ENCODE assay signal across 1 cellular context in the genomic region with DNA sequence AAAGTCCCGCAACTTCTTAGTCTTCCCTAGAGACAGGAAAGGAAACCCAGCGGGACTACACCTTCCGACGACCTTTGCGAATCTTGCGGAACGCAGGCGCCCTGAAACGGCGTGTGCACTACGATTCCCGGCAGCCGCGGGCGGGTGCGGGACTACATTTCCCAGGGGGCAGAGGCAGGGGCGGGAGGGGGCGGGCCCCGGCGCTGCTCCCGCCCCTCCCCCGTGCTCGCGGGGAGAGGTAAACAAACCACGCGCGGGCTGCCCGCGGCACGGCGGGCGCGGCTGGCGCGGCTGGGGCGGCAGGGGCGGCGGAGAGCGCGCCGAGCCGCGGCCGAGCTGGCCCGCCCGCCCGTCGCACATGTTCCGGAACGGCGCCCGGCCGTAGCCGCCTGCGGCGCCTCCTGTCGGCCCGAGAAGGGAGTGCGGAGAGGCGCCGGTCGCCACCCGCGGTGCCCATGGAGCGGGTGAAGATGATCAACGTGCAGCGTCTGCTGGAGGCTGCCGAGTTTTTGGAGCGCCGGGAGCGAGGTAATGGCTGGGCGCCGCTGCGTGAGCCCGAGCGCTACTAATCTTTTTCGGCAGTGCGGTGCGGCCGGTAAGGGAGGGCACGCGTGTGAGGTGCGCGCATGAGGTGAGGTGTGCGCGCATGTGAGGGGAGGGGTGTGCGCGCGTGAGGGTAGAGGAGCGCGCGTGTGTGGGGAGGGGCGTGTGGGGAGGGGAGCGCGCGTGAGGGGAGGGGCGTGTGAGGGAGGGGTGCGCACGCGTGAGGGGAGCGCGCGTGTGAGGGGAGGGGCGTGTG.
TF ChIP-seq lines count a peak whose summit lies in the region.

No MANE protein-coding gene starts in this region.

TF ChIP-seq in HepG2, 621 proteins besides CTCF, POLR2A, EP300 and RAD21 (continued from another document and continues in another):
- TF ChIP-seq BRF2 (CRISPR knock-in tag; IDR thresholded peaks at IDR 0.05) (no peak), ZFP36L2 (CRISPR knock-in tag; IDR thresholded peaks at IDR 0.05) (no peak), ESRRA (CRISPR knock-in tag; IDR thresholded peaks at IDR 0.05; ENCODE audit: low read depth) (no peak), TAF15 (IDR thresholded peaks at IDR 0.05; ENCODE audit: low read depth, low read length, poor library complexity, severe bottlenecking) (no peak), CBX1 (IDR thresholded peaks at IDR 0.05; ENCODE audit: low read depth) (no peak), ELF3 (CRISPR knock-in tag; IDR thresholded peaks at IDR 0.05) (peak; percentile 6; the same call in 1 of the 2 replicates), ZNF780A (CRISPR knock-in tag; IDR thresholded peaks at IDR 0.05) (no peak), SAFB2 (CRISPR knock-in tag; IDR thresholded peaks at IDR 0.05; ENCODE audit: borderline replicate concordance, low read depth) (no peak), HHEX (CRISPR knock-in tag; IDR thresholded peaks at IDR 0.05) (no peak), HMG20B (CRISPR knock-in tag; conservative IDR thresholded peaks at IDR 0.05) (no peak), E2F1 (CRISPR knock-in tag; IDR thresholded peaks at IDR 0.05) (no peak), GABPA (IDR thresholded peaks at IDR 0.05; ENCODE audit: low read depth, low read length) (peak; percentile 41; the same call in 1 of the 2 replicates), GABPA (CRISPR knock-in tag; IDR thresholded peaks at IDR 0.05; ENCODE audit: low read depth) (peak; percentile 74), ZNF619 (CRISPR knock-in tag; IDR thresholded peaks at IDR 0.05) (no peak), ZNF317 (CRISPR knock-in tag; IDR thresholded peaks at IDR 0.05) (no peak), HNRNPUL1 (IDR thresholded peaks at IDR 0.05; ENCODE audit: low read depth, low read length) (no peak), SCMH1 (CRISPR knock-in tag; IDR thresholded peaks at IDR 0.05; ENCODE audit: borderline replicate concordance) (no peak), ONECUT2 (CRISPR knock-in tag; IDR thresholded peaks at IDR 0.05) (no peak), ZNF816 (CRISPR knock-in tag; IDR thresholded peaks at IDR 0.05; ENCODE audit: borderline replicate concordance) (no peak), SMAD1 (CRISPR knock-in tag; IDR thresholded peaks at IDR 0.05; ENCODE audit: borderline replicate concordance, low read depth) (no peak), ZNF260 (CRISPR knock-in tag; IDR thresholded peaks at IDR 0.05; ENCODE audit: borderline replicate concordance, low read depth) (no peak), ZNF766 (CRISPR knock-in tag; IDR thresholded peaks at IDR 0.05; ENCODE audit: borderline replicate concordance) (no peak), ARNT (IDR thresholded peaks at IDR 0.05) (no peak), ATAD3A (CRISPR knock-in tag; IDR thresholded peaks at IDR 0.05) (no peak), ZMYM3 (CRISPR knock-in tag; IDR thresholded peaks at IDR 0.05) (no peak), HOXD1 (CRISPR knock-in tag; IDR thresholded peaks at IDR 0.05) (no peak), FOXA3 (CRISPR knock-in tag; IDR thresholded peaks at IDR 0.05) (no peak), KDM6A (CRISPR knock-in tag; IDR thresholded peaks at IDR 0.05; ENCODE audit: low read depth) (no peak), ZNF776 (CRISPR knock-in tag; IDR thresholded peaks at IDR 0.05) (no peak), ZNF784 (CRISPR knock-in tag; IDR thresholded peaks at IDR 0.05; ENCODE audit: borderline replicate concordance) (no peak), ZNF33A (CRISPR knock-in tag; IDR thresholded peaks at IDR 0.05; ENCODE audit: borderline replicate concordance) (no peak), ZNF589 (CRISPR knock-in tag; conservative IDR thresholded peaks at IDR 0.05) (no peak), ZNF772 (CRISPR knock-in tag; IDR thresholded peaks at IDR 0.05) (no peak), ZSCAN30 (CRISPR knock-in tag; IDR thresholded peaks at IDR 0.05) (no peak), ZNF496 (CRISPR knock-in tag; IDR thresholded peaks at IDR 0.05; ENCODE audit: insufficient replicate concordance) (no peak), SP140L (CRISPR knock-in tag; IDR thresholded peaks at IDR 0.05; ENCODE audit: borderline replicate concordance) (no peak), KMT2A (CRISPR knock-in tag; IDR thresholded peaks at IDR 0.05) (no peak), IRX3 (CRISPR knock-in tag; IDR thresholded peaks at IDR 0.05; ENCODE audit: borderline replicate concordance, low read depth) (no peak), SP5 (CRISPR knock-in tag; IDR thresholded peaks at IDR 0.05; ENCODE audit: borderline replicate concordance, low read depth) (no peak), ZNF383 (CRISPR knock-in tag; IDR thresholded peaks at IDR 0.05; ENCODE audit: borderline replicate concordance) (0 out of 2 replicates have a peak, but pooled peaks have one; percentile 58), ASH2L (IDR thresholded peaks at IDR 0.05; ENCODE audit: insufficient read length, low read depth, low read length) (peak; percentile 76), ZEB1 (IDR thresholded peaks at IDR 0.05; ENCODE audit: insufficient replicate concordance, low read depth) (no peak), SMYD3 (CRISPR knock-in tag; IDR thresholded peaks at IDR 0.05) (no peak), ZMAT5 (CRISPR knock-in tag; IDR thresholded peaks at IDR 0.05; ENCODE audit: borderline replicate concordance, low read depth) (no peak), TOPORS (CRISPR knock-in tag; IDR thresholded peaks at IDR 0.05) (no peak), THAP9 (CRISPR knock-in tag; IDR thresholded peaks at IDR 0.05; ENCODE audit: borderline replicate concordance) (no peak)
- TF ChIP-seq, protein P1, sequence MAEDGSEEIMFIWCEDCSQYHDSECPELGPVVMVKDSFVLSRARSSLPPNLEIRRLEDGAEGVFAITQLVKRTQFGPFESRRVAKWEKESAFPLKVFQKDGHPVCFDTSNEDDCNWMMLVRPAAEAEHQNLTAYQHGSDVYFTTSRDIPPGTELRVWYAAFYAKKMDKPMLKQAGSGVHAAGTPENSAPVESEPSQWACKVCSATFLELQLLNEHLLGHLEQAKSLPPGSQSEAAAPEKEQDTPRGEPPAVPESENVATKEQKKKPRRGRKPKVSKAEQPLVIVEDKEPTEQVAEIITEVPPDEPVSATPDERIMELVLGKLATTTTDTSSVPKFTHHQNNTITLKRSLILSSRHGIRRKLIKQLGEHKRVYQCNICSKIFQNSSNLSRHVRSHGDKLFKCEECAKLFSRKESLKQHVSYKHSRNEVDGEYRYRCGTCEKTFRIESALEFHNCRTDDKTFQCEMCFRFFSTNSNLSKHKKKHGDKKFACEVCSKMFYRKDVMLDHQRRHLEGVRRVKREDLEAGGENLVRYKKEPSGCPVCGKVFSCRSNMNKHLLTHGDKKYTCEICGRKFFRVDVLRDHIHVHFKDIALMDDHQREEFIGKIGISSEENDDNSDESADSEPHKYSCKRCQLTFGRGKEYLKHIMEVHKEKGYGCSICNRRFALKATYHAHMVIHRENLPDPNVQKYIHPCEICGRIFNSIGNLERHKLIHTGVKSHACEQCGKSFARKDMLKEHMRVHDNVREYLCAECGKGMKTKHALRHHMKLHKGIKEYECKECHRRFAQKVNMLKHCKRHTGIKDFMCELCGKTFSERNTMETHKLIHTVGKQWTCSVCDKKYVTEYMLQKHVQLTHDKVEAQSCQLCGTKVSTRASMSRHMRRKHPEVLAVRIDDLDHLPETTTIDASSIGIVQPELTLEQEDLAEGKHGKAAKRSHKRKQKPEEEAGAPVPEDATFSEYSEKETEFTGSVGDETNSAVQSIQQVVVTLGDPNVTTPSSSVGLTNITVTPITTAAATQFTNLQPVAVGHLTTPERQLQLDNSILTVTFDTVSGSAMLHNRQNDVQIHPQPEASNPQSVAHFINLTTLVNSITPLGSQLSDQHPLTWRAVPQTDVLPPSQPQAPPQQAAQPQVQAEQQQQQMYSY (CRISPR knock-in tag; IDR thresholded peaks at IDR 0.05) = peak; percentile 11; the same call in 1 of the 2 replicates
- TF ChIP-seq, protein P2, sequence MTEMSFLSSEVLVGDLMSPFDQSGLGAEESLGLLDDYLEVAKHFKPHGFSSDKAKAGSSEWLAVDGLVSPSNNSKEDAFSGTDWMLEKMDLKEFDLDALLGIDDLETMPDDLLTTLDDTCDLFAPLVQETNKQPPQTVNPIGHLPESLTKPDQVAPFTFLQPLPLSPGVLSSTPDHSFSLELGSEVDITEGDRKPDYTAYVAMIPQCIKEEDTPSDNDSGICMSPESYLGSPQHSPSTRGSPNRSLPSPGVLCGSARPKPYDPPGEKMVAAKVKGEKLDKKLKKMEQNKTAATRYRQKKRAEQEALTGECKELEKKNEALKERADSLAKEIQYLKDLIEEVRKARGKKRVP (CRISPR knock-in tag; IDR thresholded peaks at IDR 0.05) = no peak
- TF ChIP-seq, protein P3, sequence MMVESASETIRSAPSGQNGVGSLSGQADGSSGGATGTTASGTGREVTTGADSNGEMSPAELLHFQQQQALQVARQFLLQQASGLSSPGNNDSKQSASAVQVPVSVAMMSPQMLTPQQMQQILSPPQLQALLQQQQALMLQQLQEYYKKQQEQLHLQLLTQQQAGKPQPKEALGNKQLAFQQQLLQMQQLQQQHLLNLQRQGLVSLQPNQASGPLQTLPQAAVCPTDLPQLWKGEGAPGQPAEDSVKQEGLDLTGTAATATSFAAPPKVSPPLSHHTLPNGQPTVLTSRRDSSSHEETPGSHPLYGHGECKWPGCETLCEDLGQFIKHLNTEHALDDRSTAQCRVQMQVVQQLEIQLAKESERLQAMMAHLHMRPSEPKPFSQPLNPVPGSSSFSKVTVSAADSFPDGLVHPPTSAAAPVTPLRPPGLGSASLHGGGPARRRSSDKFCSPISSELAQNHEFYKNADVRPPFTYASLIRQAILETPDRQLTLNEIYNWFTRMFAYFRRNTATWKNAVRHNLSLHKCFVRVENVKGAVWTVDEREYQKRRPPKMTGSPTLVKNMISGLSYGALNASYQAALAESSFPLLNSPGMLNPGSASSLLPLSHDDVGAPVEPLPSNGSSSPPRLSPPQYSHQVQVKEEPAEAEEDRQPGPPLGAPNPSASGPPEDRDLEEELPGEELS (CRISPR knock-in tag; IDR thresholded peaks at IDR 0.05) = no peak
- TF ChIP-seq, protein P4, sequence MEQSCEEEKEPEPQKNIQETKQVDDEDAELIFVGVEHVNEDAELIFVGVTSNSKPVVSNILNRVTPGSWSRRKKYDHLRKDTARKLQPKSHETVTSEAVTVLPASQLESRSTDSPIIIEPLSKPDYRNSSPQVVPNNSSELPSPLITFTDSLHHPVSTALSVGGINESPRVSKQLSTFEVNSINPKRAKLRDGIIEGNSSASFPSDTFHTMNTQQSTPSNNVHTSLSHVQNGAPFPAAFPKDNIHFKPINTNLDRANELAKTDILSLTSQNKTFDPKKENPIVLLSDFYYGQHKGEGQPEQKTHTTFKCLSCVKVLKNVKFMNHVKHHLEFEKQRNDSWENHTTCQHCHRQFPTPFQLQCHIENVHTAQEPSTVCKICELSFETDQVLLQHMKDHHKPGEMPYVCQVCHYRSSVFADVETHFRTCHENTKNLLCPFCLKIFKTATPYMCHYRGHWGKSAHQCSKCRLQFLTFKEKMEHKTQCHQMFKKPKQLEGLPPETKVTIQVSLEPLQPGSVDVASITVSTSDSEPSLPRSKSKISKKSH (CRISPR knock-in tag; IDR thresholded peaks at IDR 0.05; ENCODE audit: borderline replicate concordance) = no peak
- TF ChIP-seq, protein P5, sequence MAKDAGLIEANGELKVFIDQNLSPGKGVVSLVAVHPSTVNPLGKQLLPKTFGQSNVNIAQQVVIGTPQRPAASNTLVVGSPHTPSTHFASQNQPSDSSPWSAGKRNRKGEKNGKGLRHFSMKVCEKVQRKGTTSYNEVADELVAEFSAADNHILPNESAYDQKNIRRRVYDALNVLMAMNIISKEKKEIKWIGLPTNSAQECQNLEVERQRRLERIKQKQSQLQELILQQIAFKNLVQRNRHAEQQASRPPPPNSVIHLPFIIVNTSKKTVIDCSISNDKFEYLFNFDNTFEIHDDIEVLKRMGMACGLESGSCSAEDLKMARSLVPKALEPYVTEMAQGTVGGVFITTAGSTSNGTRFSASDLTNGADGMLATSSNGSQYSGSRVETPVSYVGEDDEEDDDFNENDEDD (CRISPR knock-in tag; IDR thresholded peaks at IDR 0.05; ENCODE audit: borderline replicate concordance) = no peak
